In the genomic region with DNA sequence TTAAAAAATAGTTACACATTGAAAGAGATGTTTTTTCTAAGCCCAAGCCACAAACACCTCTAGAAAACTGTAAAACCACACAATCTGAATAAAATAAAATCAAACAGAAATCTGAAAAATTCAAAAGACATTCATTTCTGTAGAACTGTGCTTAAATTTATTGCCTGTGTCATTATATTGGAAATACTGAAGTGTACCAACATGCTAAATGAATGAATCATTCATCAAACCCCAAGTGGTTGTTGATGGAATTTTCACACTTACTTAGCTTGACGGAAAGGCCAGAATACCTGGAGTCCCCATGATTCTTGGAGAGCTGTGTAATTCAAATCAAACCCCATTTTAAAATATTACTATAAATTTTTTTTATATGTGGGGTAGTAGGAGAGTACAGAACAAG, we compare ENCODE assay signal across 10 cellular contexts. TPM values are rescaled to one million over a fixed set of nuclear protein-coding genes. Genes with fewer than 3 reads are reported as not detected.
DNase-seq lines count a peak whose midpoint lies in the region; ATAC-seq, FAIRE-seq and TF ChIP-seq lines count a peak whose summit lies in the region.
"Had no signal": no experiment of that assay in that cellular context is flagged by ENCODE, and none has a peak within 500 bp of the region (broad histone marks: within the 10 kb centered on the region; RNA-seq: fewer than 3 reads in every experiment).

No MANE protein-coding gene starts in this region.

- DNase-seq in A172 (ENCODE audit: low spot score) (peak; percentile 19), HCT116 (ENCODE audit: low read depth, low spot score) (peak; percentile 43), adipocyte (ENCODE audit: low read depth) (no peak), left kidney (ENCODE audit: low read depth, low spot score) (peak; percentile 45), HPDE6-E6E7 (ENCODE audit: extremely low spot score) (no peak), H54 (ENCODE audit: insufficient read length, low spot score) (no peak)
- DNase-seq: activated CD4-positive, alpha-beta T cell treated with anti-CD3 and anti-CD28 coated beads, Interleukin-2, amount 10 ng/mL, durations not matched to agents 7 days and 5 days; NCI-H524 treated with DMSO at 0.1 percent for 48 hours had no signal

- H3K36me3 ChIP-seq in HCT116 (ENCODE audit: control insufficient read depth in 1 of 2, insufficient read depth in 2 of 2, low read length in 2 of 2) (peaks cover 26 to 67% of the 10 kb centered on the region in 2 experiments; a peak in 3 of 4 replicates), adipocyte (ENCODE audit: control insufficient read depth, insufficient read depth, low read length, severe bottlenecking) (no peaks in the 10 kb centered on the region)

- ATAC-seq in HCT116 (no peak), GM21526 (IDR thresholded peaks at IDR 0.05; ENCODE audit: low FRiP score, unreplicated experiment) (no peak), GM18502 (IDR thresholded peaks at IDR 0.05; ENCODE audit: poor library complexity, unreplicated experiment) (no peak)

- no TSS peak for BruUV-seq in HCT116 (replicated peaks; lab: Mats Ljungman, UMichigan)

- H3K9me2 ChIP-seq in HCT116 (ENCODE audit: insufficient read depth) = no peaks in the 10 kb centered on the region

- H3K27me3 ChIP-seq in HCT116 (ENCODE audit: insufficient read depth, low read length) = no peaks in the 10 kb centered on the region
- no peaks in the 10 kb centered on the region for H3K27me3 ChIP-seq in adipocyte (replicated peaks; ENCODE audit: control insufficient read depth, insufficient read depth, low read length)

- H3K9ac ChIP-seq in HCT116 (ENCODE audit: low read length) (peak overlapping the region; percentile 21; the same call in 1 of the 2 replicates), adipocyte (ENCODE audit: low read length) (peak overlapping the region; percentile 14)

- H4K20me1 ChIP-seq in HCT116 (ENCODE audit: insufficient read depth) = peaks cover 63% of the 10 kb centered on the region

- H2AFZ ChIP-seq in HCT116 (ENCODE audit: low read depth, low read length, poor library complexity, severe bottlenecking) = no peak overlapping the region

- intact Hi-C loops in HCT116 (cut with micrococcal nuclease) = loop anchor here (5.0 to 10.0 kb wide), 2 partner anchors 355 to 387 kb away; no protein-coding TSS in a partner anchor

- TF ChIP-seq RAD21 in HCT116 (IDR thresholded peaks at IDR 0.05; ENCODE audit: low read depth) = no peak

- H3K4me3 ChIP-seq in HCT116 (replicated peaks in 1 of 2; ENCODE audit: low read depth in 1 of 2, low read length in 2 of 2) = peak overlapping the region; percentile 86 to 97
- peak overlapping the region; percentile 96 for H3K4me3 ChIP-seq in adipocyte (ENCODE audit: low read length)

- peaks cover 100% of the 10 kb centered on the region for H3K79me2 ChIP-seq in HCT116 (ENCODE audit: insufficient read depth, low read length)

- H3K4me1 ChIP-seq in HCT116 (ENCODE audit: control insufficient read depth in 1 of 2, insufficient read depth in 2 of 2, low read length in 2 of 2) (peaks cover 55 to 78% of the 10 kb centered on the region in 2 experiments), adipocyte (ENCODE audit: control insufficient read depth, insufficient read depth, low read length) (peaks cover 63% of the 10 kb centered on the region)

- RAD21 ChIA-PET in HCT116 (lab: Charles Lee; ENCODE audit: low non-redundant PET in 1 of 2, low total read pairs in 2 of 2, uncharacterized antibody in 2 of 2, unreplicated experiment in 2 of 2) = no interaction called here

- H3K27ac ChIP-seq in HCT116 (ENCODE audit: low read depth, low read length) = peak overlapping the region; percentile 93; the same call in 1 of the 2 replicates

- POLR2A ChIA-PET in HCT116 (lab: Charles Lee) = interaction anchor here (1.2 to 5.1 kb wide), 9 partner anchors 10 to 416 kb away, joined by 3 to 53 read pairs (median 6); no protein-coding TSS in a partner anchor

- peak overlapping the region; percentile 85 for H3K4me2 ChIP-seq in HCT116 (ENCODE audit: low read length)

- TF ChIP-seq POLR2A in HCT116 (IDR thresholded peaks at IDR 0.05; ENCODE audit: borderline replicate concordance, extremely low read depth, insufficient read depth, insufficient read length) (no peak), H54 (IDR thresholded peaks at IDR 0.05; ENCODE audit: low read depth, low read length) (no peak)

- CTCF ChIA-PET in HCT116 (lab: Charles Lee) = interaction anchor here (0.6 to 1.5 kb wide), 7 partner anchors 11 to 416 kb away, joined by 3 to 5 read pairs (median 3); no protein-coding TSS in a partner anchor

- peak in 2 of 3 experiments; percentile 20 to 25; a peak in 3 of 6 replicates for TF ChIP-seq CTCF in HCT116 (IDR thresholded peaks at IDR 0.05 in 2 of 3, conservative IDR thresholded peaks at IDR 0.05 in 1 of 3; ENCODE audit: borderline replicate concordance in 1 of 3, insufficient read depth in 1 of 3, low read depth in 2 of 3, low read length in 2 of 3)

- no peak for FAIRE-seq in H54 (lab: Jason Lieb, UNC)

- no peaks in the 10 kb centered on the region for H3K9me3 ChIP-seq in HCT116 (ENCODE audit: control insufficient read depth in 1 of 2, insufficient read depth in 1 of 2, low read depth in 1 of 2, low read length in 2 of 2)
- no peaks in the 10 kb centered on the region for H3K9me3 ChIP-seq in adipocyte (ENCODE audit: control insufficient read depth, low read length)

TF ChIP-seq in HCT116, 20 proteins besides CTCF, POLR2A, EP300 and RAD21:
- TF ChIP-seq EZH2phosphoT487 (IDR thresholded peaks at IDR 0.05; ENCODE audit: borderline replicate concordance) (no peak), SP1 (IDR thresholded peaks at IDR 0.05; ENCODE audit: low read depth) (peak; percentile 14; the same call in 1 of the 2 replicates), SRF (IDR thresholded peaks at IDR 0.05; ENCODE audit: low read depth) (0 out of 2 replicates have a peak, but pooled peaks have one; percentile 23), SIN3A (IDR thresholded peaks at IDR 0.05; ENCODE audit: low read depth) (0 out of 2 replicates have a peak, but pooled peaks have one; percentile 32), JUND (IDR thresholded peaks at IDR 0.05) (peak; percentile 51), FOSL1 (IDR thresholded peaks at IDR 0.05; ENCODE audit: low read depth) (peak; percentile 61; the same call in 1 of the 2 replicates), EGR1 (IDR thresholded peaks at IDR 0.05; ENCODE audit: low read depth) (no peak)
- TF ChIP-seq, protein P1, sequence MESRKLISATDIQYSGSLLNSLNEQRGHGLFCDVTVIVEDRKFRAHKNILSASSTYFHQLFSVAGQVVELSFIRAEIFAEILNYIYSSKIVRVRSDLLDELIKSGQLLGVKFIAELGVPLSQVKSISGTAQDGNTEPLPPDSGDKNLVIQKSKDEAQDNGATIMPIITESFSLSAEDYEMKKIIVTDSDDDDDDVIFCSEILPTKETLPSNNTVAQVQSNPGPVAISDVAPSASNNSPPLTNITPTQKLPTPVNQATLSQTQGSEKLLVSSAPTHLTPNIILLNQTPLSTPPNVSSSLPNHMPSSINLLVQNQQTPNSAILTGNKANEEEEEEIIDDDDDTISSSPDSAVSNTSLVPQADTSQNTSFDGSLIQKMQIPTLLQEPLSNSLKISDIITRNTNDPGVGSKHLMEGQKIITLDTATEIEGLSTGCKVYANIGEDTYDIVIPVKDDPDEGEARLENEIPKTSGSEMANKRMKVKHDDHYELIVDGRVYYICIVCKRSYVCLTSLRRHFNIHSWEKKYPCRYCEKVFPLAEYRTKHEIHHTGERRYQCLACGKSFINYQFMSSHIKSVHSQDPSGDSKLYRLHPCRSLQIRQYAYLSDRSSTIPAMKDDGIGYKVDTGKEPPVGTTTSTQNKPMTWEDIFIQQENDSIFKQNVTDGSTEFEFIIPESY (IDR thresholded peaks at IDR 0.05; ENCODE audit: extremely low read depth, insufficient replicate concordance, low read length) = no peak
- TF ChIP-seq, protein P2, sequence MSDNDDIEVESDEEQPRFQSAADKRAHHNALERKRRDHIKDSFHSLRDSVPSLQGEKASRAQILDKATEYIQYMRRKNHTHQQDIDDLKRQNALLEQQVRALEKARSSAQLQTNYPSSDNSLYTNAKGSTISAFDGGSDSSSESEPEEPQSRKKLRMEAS (IDR thresholded peaks at IDR 0.05) = 0 out of 2 replicates have a peak, but pooled peaks have one; percentile 8

RNA-seq across cellular contexts. Expression of a gene that starts 2.7 kb away (rescaled TPM):
- 5.0 and 7.8 TPM in 2 replicates for total RNA-seq in A172 (2014; rRNA removed; shearing (Covaris generic))
- total RNA-seq in HCT116 (2021; ENCODE audit: unreplicated experiment) = 570 TPM
- polyA plus RNA-seq in HCT116 (2012) = 90.6 and 130 TPM in 2 replicates

Comparison
In these comparisons a context has a peak if more than half of its experiments do, and no peak if none do; other contexts are left out.
1. DNase-seq: peak in A172 (single experiment), HCT116 (single experiment) and left kidney (single experiment); none in adipocyte (single experiment), HPDE6-E6E7 (single experiment) and H54 (single experiment).
2. RNA of a gene that starts 2.7 kb away (total RNA-seq): 570 TPM in HCT116 (single experiment); 5.0 to 7.8 TPM in A172; every median in the first group is over 10 times any median in the second.